ENCODE assay signal across 15 cellular contexts in genomic region chr2:100060875-100061274, GRCh38.
A peak's percentile ranks its signal among the peaks of the same experiment; 100 is the strongest.
DNase-seq lines count a peak whose midpoint lies in the region; ATAC-seq lines count a peak whose summit lies in the region.
"Had no signal": no experiment of that assay in that cellular context is flagged by ENCODE, and none has a peak within 500 bp of the region (broad histone marks: within the 10 kb centered on the region; RNA-seq: fewer than 3 reads in every experiment).

No MANE protein-coding gene starts in this region.

- H3K27me3 Mint-ChIP-seq in T-cell, result no peaks in the 10 kb centered on the region
- H3K27me3 Mint-ChIP-seq in central memory CD8-positive, alpha-beta T cell, result no peaks in the 10 kb centered on the region

- CTCF ChIA-PET in T-cell (lab: Charles Lee), result interaction anchor here (1.0 to 1.3 kb wide), 2 partner anchors 9 to 54 kb away, joined by 3 read pairs; no protein-coding TSS in a partner anchor

- H3K4me1 Mint-ChIP-seq in T-cell, result peaks cover 16 to 38% (median 28%) of the 10 kb centered on the region in 3 donors
- H3K4me1 Mint-ChIP-seq in central memory CD8-positive, alpha-beta T cell, result peaks cover 35% of the 10 kb centered on the region

- POLR2A ChIA-PET in T-cell (lab: Charles Lee), result interaction anchor here in 1 of 2 donors (0.5 kb wide), 1 partner anchor 911 kb away, joined by 3 read pairs; no protein-coding TSS in a partner anchor

- H3K27ac Mint-ChIP-seq in T-cell, result peak overlapping the region in 1 of 2 donors; percentile 71
- peak overlapping the region; percentile 17 for H3K27ac Mint-ChIP-seq in central memory CD8-positive, alpha-beta T cell (ENCODE audit: low read depth)

- peak; percentile 10 for DNase-seq in stimulated activated CD4-positive, alpha-beta T cell treated with anti-CD3 and anti-CD28 coated beads, Interleukin-1b, Interleukin-23, amount 100 ng/mL, for 48 hours
- no peak for DNase-seq in stimulated activated CD4-positive, alpha-beta T cell treated with anti-CD3 and anti-CD28 coated beads, Interleukin-12 subunit alpha, Interleukin-12 subunit beta, amount 100 ng/mL, for 4 hours
- DNase-seq in T-cell, result peak in 5 of 34 experiments; percentile 1 to 11 (median 3)
- peak in 1 of 2 donors; percentile 14 for DNase-seq in central memory CD8-positive, alpha-beta T cell (ENCODE audit: low spot score in 2 of 2)
- DNase-seq in NCI-H446 (lab: John Stamatoyannopoulos, UW), result no peak
- DNase-seq in hepatic stellate cell (ENCODE audit: low spot score), result no peak
- no peak for DNase-seq in NCI-H2107 (lab: John Stamatoyannopoulos, UW)
- DNase-seq: AML-193; gastrocnemius medialis; NCI-H1417 treated with DMSO at 0.1 percent for 48 hours; stimulated activated CD4-positive, alpha-beta T cell treated with anti-CD3 and anti-CD28 coated beads, Interleukin-2, amount 100 ng/mL, for 24 hours; testis had no signal

- H3K36me3 Mint-ChIP-seq in T-cell, result peaks cover 11% of the 10 kb centered on the region
- H3K36me3 Mint-ChIP-seq in central memory CD8-positive, alpha-beta T cell (ENCODE audit: insufficient read depth), result peaks cover 3% of the 10 kb centered on the region

- H3K4me3 Mint-ChIP-seq in T-cell, result no peak overlapping the region
- H3K4me3 Mint-ChIP-seq in central memory CD8-positive, alpha-beta T cell, result peak overlapping the region; percentile 40

- peak; percentile 52 to 92 (median 71) for ATAC-seq in T-cell (replicated peaks in 1 of 4)
- ATAC-seq in central memory CD8-positive, alpha-beta T cell (replicated peaks; ENCODE audit: extremely low read depth, poor library complexity, severe bottlenecking), result peak; percentile 90
- ATAC-seq in HG02763 (IDR thresholded peaks at IDR 0.05; ENCODE audit: unreplicated experiment), result no peak
- ATAC-seq: gastrocnemius medialis, HCT116, Panc1 had no signal

- H3K9me3 Mint-ChIP-seq in T-cell, result peaks cover 0 to 4% (median 0%) of the 10 kb centered on the region in 3 donors
- peaks cover 10% of the 10 kb centered on the region for H3K9me3 Mint-ChIP-seq in central memory CD8-positive, alpha-beta T cell
